Comparison of ENCODE assay signal across 8 cellular contexts in the genomic region with DNA sequence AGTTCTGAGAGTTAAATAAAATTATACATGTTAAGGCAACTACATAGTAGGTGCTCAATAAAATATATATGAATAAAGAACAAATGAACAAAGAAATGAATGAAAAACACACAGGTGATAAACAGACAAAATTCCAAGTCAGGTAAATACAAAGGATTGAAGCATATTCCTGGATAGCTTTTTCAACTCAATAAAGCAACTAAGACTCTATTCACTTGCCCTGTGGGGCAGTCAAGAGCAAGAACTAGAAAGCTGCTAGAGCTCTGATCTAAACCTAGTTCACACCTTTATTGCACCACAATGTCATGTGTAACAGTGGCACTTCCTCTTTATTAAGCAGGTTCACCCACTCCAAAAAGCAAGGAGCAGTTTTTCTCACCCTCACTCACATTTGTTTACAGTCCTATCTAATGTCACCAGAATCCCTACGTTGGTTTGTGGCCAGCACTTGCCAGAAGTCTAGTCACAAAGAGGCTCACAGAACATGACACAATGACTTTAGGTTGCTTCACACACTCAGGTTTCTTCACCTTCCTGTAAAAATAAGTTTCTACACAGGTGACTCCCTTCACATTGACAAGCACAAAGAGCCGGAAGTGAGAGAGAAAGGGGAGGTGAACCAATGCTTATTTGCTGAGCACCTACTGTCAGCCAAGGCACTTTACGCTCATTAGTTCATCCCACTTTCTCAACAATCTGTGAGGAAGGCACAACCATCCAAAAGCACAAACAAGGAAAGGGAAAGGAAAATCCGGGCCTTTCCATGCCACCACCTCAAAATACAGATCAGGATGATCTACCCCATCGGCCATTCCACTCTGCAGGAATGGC.
DNase-seq lines count a peak whose midpoint lies in the region; ATAC-seq, FAIRE-seq and TF ChIP-seq lines count a peak whose summit lies in the region.

No MANE protein-coding gene starts in this region.

- no peak overlapping the region for H3K27ac ChIP-seq in neural progenitor cell

- H3K9me3 Mint-ChIP-seq in naive thymus-derived CD8-positive, alpha-beta T cell: no peaks in the 10 kb centered on the region
- no peaks in the 10 kb centered on the region for H3K9me3 Mint-ChIP-seq in neural progenitor cell

- H3F3A ChIP-seq in neural progenitor cell (ENCODE audit: low read depth): no peaks in the 10 kb centered on the region

- POLR2A ChIA-PET in naive thymus-derived CD8-positive, alpha-beta T cell (lab: Charles Lee): interaction anchor here (0.6 to 6.7 kb wide), 26 partner anchors 9 to 170 kb away, joined by 3 to 133 read pairs (median 6); partner anchors contain the start of gene XPO6

- peaks cover 39 to 95% (median 90%) of the 10 kb centered on the region in 4 donors for H3K4me1 Mint-ChIP-seq in naive thymus-derived CD8-positive, alpha-beta T cell
- H3K4me1 Mint-ChIP-seq in neural progenitor cell: peaks cover 2% of the 10 kb centered on the region

- ATAC-seq in GM18498 (IDR thresholded peaks at IDR 0.05; ENCODE audit: unreplicated experiment) (peak; percentile 82), HG02759 (IDR thresholded peaks at IDR 0.05; ENCODE audit: unreplicated experiment) (peak; percentile 57)
- ATAC-seq in naive thymus-derived CD8-positive, alpha-beta T cell: peak; percentile 76 to 79

- H2AFZ ChIP-seq in neural progenitor cell (replicated peaks): no peak overlapping the region

- H3K4me2 ChIP-seq in neural progenitor cell: no peak overlapping the region

- no peak for FAIRE-seq in urothelium cell line (lab: Jason Lieb, UNC)

- H3K36me3 ChIP-seq in neural progenitor cell: no peaks in the 10 kb centered on the region

- DNase-seq in NOMO-1 treated with DMSO at 0.1 percent for 48 hours (lab: John Stamatoyannopoulos, UW; ENCODE audit: unreplicated experiment): peak; percentile 81
- peak; percentile 75 for DNase-seq in activated effector memory CD4-positive, alpha-beta T cell treated with anti-CD3 and anti-CD28 coated beads, Interleukin-2, amount 50 U/mL, for 16 hours
- peak; percentile 26 to 95 (median 80) for DNase-seq in naive thymus-derived CD8-positive, alpha-beta T cell
- no peak for DNase-seq in neural progenitor cell (ENCODE audit: low spot score)
- no peak for DNase-seq in urothelium cell line (ENCODE audit: low spot score)
- no peak for DNase-seq in hippocampal formation (lab: John Stamatoyannopoulos, UW)

- peaks cover 4 to 55% (median 21%) of the 10 kb centered on the region in 3 donors for H3K36me3 Mint-ChIP-seq in naive thymus-derived CD8-positive, alpha-beta T cell
- H3K36me3 Mint-ChIP-seq in neural progenitor cell: peaks cover 25% of the 10 kb centered on the region

- TF ChIP-seq CTCF in neural progenitor cell (IDR thresholded peaks at IDR 0.05): no peak

- H4K20me1 ChIP-seq in neural progenitor cell (ENCODE audit: low read depth): peaks cover 9% of the 10 kb centered on the region

- no peak overlapping the region for H3K4me3 ChIP-seq in neural progenitor cell

- H3K4me1 ChIP-seq in neural progenitor cell: no peaks in the 10 kb centered on the region

- no peaks in the 10 kb centered on the region for H3K27me3 Mint-ChIP-seq in naive thymus-derived CD8-positive, alpha-beta T cell
- H3K27me3 Mint-ChIP-seq in neural progenitor cell (ENCODE audit: insufficient read depth, low read depth): no peaks in the 10 kb centered on the region

- H3K9ac ChIP-seq in neural progenitor cell: no peak overlapping the region

- no peaks in the 10 kb centered on the region for H3K27me3 ChIP-seq in neural progenitor cell

- peaks cover 3% of the 10 kb centered on the region for H3K79me2 ChIP-seq in neural progenitor cell (ENCODE audit: low read depth)

- peak overlapping the region; percentile 73 to 90 (median 85) for H3K4me3 Mint-ChIP-seq in naive thymus-derived CD8-positive, alpha-beta T cell
- no peak overlapping the region for H3K4me3 Mint-ChIP-seq in neural progenitor cell

- no peaks in the 10 kb centered on the region for H3K9me3 ChIP-seq in neural progenitor cell (ENCODE audit: low read depth)

- H3K27ac Mint-ChIP-seq in naive thymus-derived CD8-positive, alpha-beta T cell: peak overlapping the region; percentile 87 to 100 (median 98)
- no peak overlapping the region for H3K27ac Mint-ChIP-seq in neural progenitor cell

Comparison
In these comparisons a context has a peak if more than half of its experiments do, and no peak if none do; other contexts are left out.
1. DNase-seq: peak in NOMO-1 treated with DMSO at 0.1 percent for 48 hours (single experiment), activated effector memory CD4-positive, alpha-beta T cell treated with anti-CD3 and anti-CD28 coated beads, Interleukin-2, amount 50 U/mL, for 16 hours (single experiment) and naive thymus-derived CD8-positive, alpha-beta T cell (10 of 10); none in neural progenitor cell (single experiment), urothelium cell line (single experiment) and hippocampal formation (0 of 2).
2. Peak in every context shown above with its lines, with median percentiles within 50 percentile points of each other: ATAC-seq.